In genomic region chr1:38858833-38859560, GRCh38 we compare ENCODE assay signal across 8 cellular contexts. TPM values are rescaled to one million over a fixed set of nuclear protein-coding genes. Genes with fewer than 3 reads are reported as not detected.
A peak's percentile ranks its signal among the peaks of the same experiment; 100 is the strongest.
DNase-seq lines count a peak whose midpoint lies in the region; ATAC-seq, FAIRE-seq and TF ChIP-seq lines count a peak whose summit lies in the region.

No MANE protein-coding gene starts in this region.

- peaks cover 0 to 71% (median 18%) of the 10 kb centered on the region in 11 experiments; a peak in 15 of 22 replicates for H4K20me1 ChIP-seq in BLaER1 treated with 17β-estradiol and CSF1 and Interleukin-3, amounts not matched to agents 10 nM and 100 nM

- no peaks in the 10 kb centered on the region for H3K9me3 ChIP-seq in BLaER1 treated with 17β-estradiol and CSF1 and Interleukin-3, amounts not matched to agents 10 nM and 100 nM (replicated peaks in 1 of 11)
- H3K9me3 ChIP-seq in pancreas = no peaks in the 10 kb centered on the region

- H3K9me3 Mint-ChIP-seq in activated naive CD4-positive, alpha-beta T cell treated with anti-CD3 and anti-CD28 coated beads, Interleukin-2, amount 50 U/mL, for 72 hours = no peaks in the 10 kb centered on the region

- H3K4me2 ChIP-seq in BLaER1 treated with 17β-estradiol and CSF1 and Interleukin-3, amounts not matched to agents 10 nM and 100 nM = peak overlapping the region; percentile 83 to 97 (median 92)

- intact Hi-C loops in cardiac septum (cut with DNase I) = loop anchor here (5.0 kb wide), 1 partner anchor 233 kb away; no protein-coding TSS in a partner anchor
- intact Hi-C loops in pancreas (cut with DNase I) = no loop called here

- H3K4me3 ChIP-seq in BLaER1 treated with 17β-estradiol and CSF1 and Interleukin-3, amounts not matched to agents 10 nM and 100 nM = peak overlapping the region; percentile 85 to 96 (median 94)
- peak overlapping the region; percentile 89 to 97 (median 93) for H3K4me3 ChIP-seq in pancreas

- H3K36me3 ChIP-seq in BLaER1 treated with 17β-estradiol and CSF1 and Interleukin-3, amounts not matched to agents 10 nM and 100 nM = peaks cover 35 to 59% (median 50%) of the 10 kb centered on the region in 11 experiments
- H3K36me3 ChIP-seq in pancreas = no peaks in the 10 kb centered on the region

- H3K27me3 ChIP-seq in BLaER1 treated with 17β-estradiol and CSF1 and Interleukin-3, amounts not matched to agents 10 nM and 100 nM = no peaks in the 10 kb centered on the region
- H3K27me3 ChIP-seq in pancreas = no peaks in the 10 kb centered on the region

- peaks cover 26 to 71% (median 28%) of the 10 kb centered on the region in 10 experiments for H3K4me1 ChIP-seq in BLaER1 treated with 17β-estradiol and CSF1 and Interleukin-3, amounts not matched to agents 10 nM and 100 nM
- H3K4me1 ChIP-seq in pancreas = peaks cover 0 to 19% (median 8%) of the 10 kb centered on the region in 3 donors

- peak overlapping the region; percentile 92 to 97 for H3K27ac Mint-ChIP-seq in activated naive CD4-positive, alpha-beta T cell treated with anti-CD3 and anti-CD28 coated beads, Interleukin-2, amount 50 U/mL, for 72 hours

- WGBS in pancreas, 2 donors = 1% methylated on average over 21 to 51 of the region's 51 CpGs

- H3K36me3 Mint-ChIP-seq in activated naive CD4-positive, alpha-beta T cell treated with anti-CD3 and anti-CD28 coated beads, Interleukin-2, amount 50 U/mL, for 72 hours = peaks cover 22 to 28% of the 10 kb centered on the region in 2 donors

- TF ChIP-seq CTCF in pancreas (IDR thresholded peaks at IDR 0.05) = no peak

- peak overlapping the region; percentile 68 to 92 (median 86) for H3K9ac ChIP-seq in BLaER1 treated with 17β-estradiol and CSF1 and Interleukin-3, amounts not matched to agents 10 nM and 100 nM

- ATAC-seq in GM19328 (IDR thresholded peaks at IDR 0.05; ENCODE audit: unreplicated experiment) (peak; percentile 17), HG03378 (IDR thresholded peaks at IDR 0.05; ENCODE audit: unreplicated experiment) (peak; percentile 38), pancreas (peak; percentile 38 to 60 (median 50))
- peak; percentile 39 to 43 for ATAC-seq in activated naive CD4-positive, alpha-beta T cell treated with anti-CD3 and anti-CD28 coated beads, Interleukin-2, amount 50 U/mL, for 72 hours

- FAIRE-seq in pancreas (lab: Jason Lieb, UNC) = no peak
- no peak for FAIRE-seq in urothelium cell line (lab: Jason Lieb, UNC)

- DNase-seq in RPMI7951 (ENCODE audit: low read depth) (peak; percentile 57), cardiac septum (ENCODE audit: low spot score) (peak; percentile 83), pancreas (peak; percentile 57 to 86 (median 69)), urothelium cell line (ENCODE audit: low spot score) (peak; percentile 36)
- peak; percentile 53 to 76 for DNase-seq in activated naive CD4-positive, alpha-beta T cell treated with anti-CD3 and anti-CD28 coated beads, Interleukin-2, amount 50 U/mL, for 72 hours (ENCODE audit: low spot score in 2 of 2)

- peak overlapping the region; percentile 60 to 80 (median 70) for H3K27ac ChIP-seq in BLaER1 treated with 17β-estradiol and CSF1 and Interleukin-3, amounts not matched to agents 10 nM and 100 nM
- peak overlapping the region; percentile 70 to 87 (median 86) for H3K27ac ChIP-seq in pancreas

RNA-seq across cellular contexts. Expression of gene RRAGC, which starts 0.6 kb away (rescaled TPM):
- total RNA-seq in RPMI7951 (2014; rRNA removed; shearing (Covaris generic)) = 13.0 and 16.8 TPM in 2 replicates
- total RNA-seq in activated naive CD4-positive, alpha-beta T cell treated with anti-CD3 and anti-CD28 coated beads, Interleukin-2, amount 50 U/mL, for 72 hours = 10 to 100 TPM; 23.3 to 25.0 TPM
- total RNA-seq in cardiac septum (23.6 TPM), pancreas (10 to 100 TPM in 1 of 6 donors, 1 to 10 TPM in 5; 6.7 to 13.5 (median 8.2) TPM)
- polyA plus RNA-seq in pancreas = 1 to 10 TPM; 4.3 to 8.5 TPM

RNA-seq across cellular contexts. Expression of gene MYCBP, which starts 14.2 kb away (rescaled TPM):
- 37.6 and 42.0 TPM in 2 replicates for total RNA-seq in RPMI7951 (2014; rRNA removed; shearing (Covaris generic))
- 10 to 100 TPM; 23.6 to 42.9 TPM for total RNA-seq in activated naive CD4-positive, alpha-beta T cell treated with anti-CD3 and anti-CD28 coated beads, Interleukin-2, amount 50 U/mL, for 72 hours
- total RNA-seq in cardiac septum (7.7 TPM), pancreas (10 to 100 TPM in 4 of 6 donors, 1 to 10 TPM in 2; 6.1 to 16.1 (median 10.9) TPM)
- 1 to 10 TPM; 6.8 to 8.7 TPM for polyA plus RNA-seq in pancreas

RNA-seq across cellular contexts. Expression of gene GJA9, which starts 22.4 kb away (rescaled TPM):
- not detected in 2 replicates for total RNA-seq in RPMI7951 (2014; rRNA removed; shearing (Covaris generic))
- not detected for total RNA-seq in activated naive CD4-positive, alpha-beta T cell treated with anti-CD3 and anti-CD28 coated beads, Interleukin-2, amount 50 U/mL, for 72 hours
- total RNA-seq in cardiac septum = not detected
- not detected for total RNA-seq in pancreas
- polyA plus RNA-seq in pancreas = not detected

Comparison
In these comparisons a context has a peak if more than half of its experiments do, and no peak if none do; other contexts are left out.
1. Peak in every context shown above with its lines: DNase-seq, ATAC-seq, H3K4me3 ChIP-seq and H3K27ac ChIP-seq.